In genomic region chr1:25744140-25744581, GRCh38 we compare ENCODE assay signal across 8 cellular contexts. TPM values are rescaled to one million over a fixed set of nuclear protein-coding genes. Genes with fewer than 3 reads are reported as not detected.
DNase-seq lines count a peak whose midpoint lies in the region; ATAC-seq, FAIRE-seq and TF ChIP-seq lines count a peak whose summit lies in the region.

No MANE protein-coding gene starts in this region.

- H4K20me1 ChIP-seq in BLaER1 treated with 17β-estradiol and CSF1 and Interleukin-3, amounts not matched to agents 10 nM and 100 nM, result peaks cover 0 to 32% (median 0%) of the 10 kb centered on the region in 11 experiments; a peak in 3 of 22 replicates

- H3K27me3 Mint-ChIP-seq in activated T-helper 17 cell treated with anti-CD3 and anti-CD28 coated beads, Interleukin-2, amount 50 U/mL, for 72 hours, result no peaks in the 10 kb centered on the region

- in situ Hi-C loops in T47D (cut with HindIII; ENCODE audit: low pct_unique_long_range_greater_than_20kb, low sequenced_read_pairs), result no loop called here

- H3K27ac ChIP-seq in BLaER1 treated with 17β-estradiol and CSF1 and Interleukin-3, amounts not matched to agents 10 nM and 100 nM, result peak overlapping the region in 8 of 11 experiments; percentile 10 to 83 (median 48); a peak in 11 of 22 replicates
- H3K27ac ChIP-seq in kidney (ENCODE audit: low read depth in 2 of 2, low read length in 2 of 2), result peak overlapping the region; percentile 91 to 95

- no peaks in the 10 kb centered on the region for H3K27me3 ChIP-seq in BLaER1 treated with 17β-estradiol and CSF1 and Interleukin-3, amounts not matched to agents 10 nM and 100 nM

- peak overlapping the region in 9 of 11 experiments; percentile 13 to 66 (median 48); a peak in 12 of 22 replicates for H3K9ac ChIP-seq in BLaER1 treated with 17β-estradiol and CSF1 and Interleukin-3, amounts not matched to agents 10 nM and 100 nM
- H3K9ac ChIP-seq in kidney (ENCODE audit: low read length in 2 of 2), result peak overlapping the region; percentile 46 to 54

- H3K4me1 Mint-ChIP-seq in activated T-helper 17 cell treated with anti-CD3 and anti-CD28 coated beads, Interleukin-2, amount 50 U/mL, for 72 hours, result peaks cover 10% of the 10 kb centered on the region

- no peaks in the 10 kb centered on the region for H3K36me3 Mint-ChIP-seq in activated T-helper 17 cell treated with anti-CD3 and anti-CD28 coated beads, Interleukin-2, amount 50 U/mL, for 72 hours (ENCODE audit: low read depth)

- no peak overlapping the region for H3K4me3 ChIP-seq in BLaER1 treated with 17β-estradiol and CSF1 and Interleukin-3, amounts not matched to agents 10 nM and 100 nM
- no peak overlapping the region for H3K4me3 ChIP-seq in kidney (ENCODE audit: low read length in 2 of 2)

- H3K4me2 ChIP-seq in BLaER1 treated with 17β-estradiol and CSF1 and Interleukin-3, amounts not matched to agents 10 nM and 100 nM, result peak overlapping the region; percentile 66 to 92 (median 80)

- ATAC-seq in activated T-helper 17 cell treated with anti-CD3 and anti-CD28 coated beads, Interleukin-2, amount 50 U/mL, for 72 hours (replicated peaks), result no peak

- peaks cover 17 to 36% (median 24%) of the 10 kb centered on the region in 10 experiments for H3K4me1 ChIP-seq in BLaER1 treated with 17β-estradiol and CSF1 and Interleukin-3, amounts not matched to agents 10 nM and 100 nM
- peaks cover 28 to 38% of the 10 kb centered on the region in 2 donors for H3K4me1 ChIP-seq in kidney (ENCODE audit: control insufficient read depth in 1 of 2, insufficient read depth in 1 of 2, low read depth in 1 of 2, low read length in 2 of 2)

- intact Hi-C loops in kidney (cut with DNase I), result no loop called here

- no peaks in the 10 kb centered on the region for H3K9me3 ChIP-seq in BLaER1 treated with 17β-estradiol and CSF1 and Interleukin-3, amounts not matched to agents 10 nM and 100 nM (replicated peaks in 1 of 11)
- H3K9me3 ChIP-seq in kidney (ENCODE audit: control insufficient read depth in 1 of 2, low read length in 2 of 2), result no peaks in the 10 kb centered on the region

- H3K36me3 ChIP-seq in BLaER1 treated with 17β-estradiol and CSF1 and Interleukin-3, amounts not matched to agents 10 nM and 100 nM, result no peaks in the 10 kb centered on the region
- no peaks in the 10 kb centered on the region for H3K36me3 ChIP-seq in kidney (ENCODE audit: control insufficient read depth in 1 of 2, insufficient read depth in 2 of 2, low read length in 2 of 2)

- no peak overlapping the region for H3K27ac Mint-ChIP-seq in activated T-helper 17 cell treated with anti-CD3 and anti-CD28 coated beads, Interleukin-2, amount 50 U/mL, for 72 hours

- FAIRE-seq in kidney (lab: Jason Lieb, UNC), result no peak

- H3K9me3 Mint-ChIP-seq in activated T-helper 17 cell treated with anti-CD3 and anti-CD28 coated beads, Interleukin-2, amount 50 U/mL, for 72 hours, result no peaks in the 10 kb centered on the region

- DNase-seq in M059J (ENCODE audit: low read depth) (peak; percentile 57), T47D (ENCODE audit: low read depth in 1 of 2, low spot score in 1 of 2) (peak; percentile 63 to 74), kidney (peak; percentile 86), superior temporal gyrus (ENCODE audit: extremely low spot score) (peak; percentile 53), NCI-H1930 (lab: John Stamatoyannopoulos, UW) (no peak)
- DNase-seq in stimulated activated naive CD4-positive, alpha-beta T cell treated with Interleukin-2 at 50 U/mL for 16 hours (lab: John Stamatoyannopoulos, UW), result no peak

- peak; percentile 41 for TF ChIP-seq CTCF in kidney (IDR thresholded peaks at IDR 0.05; ENCODE audit: borderline replicate concordance, extremely low read depth, insufficient read depth)

- no peak overlapping the region for H3K4me3 Mint-ChIP-seq in activated T-helper 17 cell treated with anti-CD3 and anti-CD28 coated beads, Interleukin-2, amount 50 U/mL, for 72 hours

RNA-seq across cellular contexts. Expression of gene SELENON, which starts 55.8 kb away (rescaled TPM):
- total RNA-seq in M059J (2014; rRNA removed; shearing (Covaris generic)), result 35.6 and 62.9 TPM in 2 replicates
- 116 TPM for total RNA-seq in kidney
- 69.3 TPM for polyA plus RNA-seq in kidney (ENCODE audit: insufficient read depth, low read depth, low replicate concordance)
- 10 to 100 TPM; 10.2 to 13.2 TPM for total RNA-seq in activated T-helper 17 cell treated with anti-CD3 and anti-CD28 coated beads, Interleukin-2, amount 50 U/mL, for 72 hours

Comparison
In these comparisons a context has a peak if more than half of its experiments do, and no peak if none do; other contexts are left out.
1. DNase-seq: peak in M059J (single experiment), T47D (2 of 2), kidney (single experiment) and superior temporal gyrus (single experiment); none in stimulated activated naive CD4-positive, alpha-beta T cell treated with Interleukin-2 at 50 U/mL for 16 hours (single experiment) and NCI-H1930 (0 of 2).